ENCODE assay signal across 8 cellular contexts in the genomic region with DNA sequence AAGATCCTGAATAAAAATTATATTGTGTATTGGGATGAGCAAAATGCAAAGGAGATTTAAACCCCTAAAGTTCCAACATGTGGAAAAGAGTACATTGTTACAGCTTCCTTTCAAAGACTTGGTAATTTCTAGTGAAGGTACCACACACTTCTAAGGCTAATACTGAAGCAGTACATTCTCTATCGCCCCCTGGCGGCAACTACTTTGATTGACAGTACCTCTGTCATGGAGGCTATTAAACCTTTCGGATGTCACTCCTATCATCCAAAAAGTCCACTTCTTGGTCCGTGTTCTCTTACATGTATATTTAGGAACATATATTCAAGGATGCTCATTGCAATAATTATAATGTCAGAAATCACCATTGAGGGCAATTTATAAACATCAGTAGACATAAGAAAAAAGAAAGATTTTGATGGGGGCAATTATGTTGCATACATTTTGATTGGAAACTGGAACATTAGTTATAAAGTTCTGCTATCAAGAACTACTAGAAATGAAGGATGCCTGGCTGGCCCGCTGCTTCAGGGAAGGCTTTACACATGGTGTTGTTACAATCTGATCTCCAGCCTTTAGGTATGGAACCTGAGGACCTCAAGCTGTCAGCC.
DNase-seq lines count a peak whose midpoint lies in the region; ATAC-seq and TF ChIP-seq lines count a peak whose summit lies in the region.

No MANE protein-coding gene starts in this region.

- no peaks in the 10 kb centered on the region for H3K36me3 Mint-ChIP-seq in naive B cell

- H3K4me3 ChIP-seq in epithelial cell of esophagus (ENCODE audit: low read length) = no peak overlapping the region

- no peaks in the 10 kb centered on the region for H3K9me3 Mint-ChIP-seq in naive B cell

- H3K4me3 Mint-ChIP-seq in naive B cell = no peak overlapping the region

- no peaks in the 10 kb centered on the region for H3K4me1 Mint-ChIP-seq in naive B cell

- TF ChIP-seq CTCF in epithelial cell of esophagus (IDR thresholded peaks at IDR 0.05; ENCODE audit: insufficient read depth, low read depth, low read length, missing control alignments) = peak; percentile 91

- H3K27ac Mint-ChIP-seq in naive B cell = no peak overlapping the region

- peak; percentile 28 for DNase-seq in COLO829 (ENCODE audit: low spot score)
- peak; percentile 34 for DNase-seq in NOMO-1 treated with DMSO at 0.1 percent for 48 hours (lab: John Stamatoyannopoulos, UW; ENCODE audit: unreplicated experiment)
- DNase-seq in activated CD8-positive, alpha-beta memory T cell treated with anti-CD3 and anti-CD28 coated beads for 48 hours (ENCODE audit: low read depth in 2 of 3, low spot score in 2 of 3) = peak; percentile 13 to 54 (median 23)
- peak; percentile 76 for DNase-seq in epithelial cell of esophagus (ENCODE audit: low read depth)
- DNase-seq in naive B cell = peak; percentile 46
- peak in 5 of 6 experiments; percentile 13 to 37 (median 31) for DNase-seq in stimulated activated naive CD4-positive, alpha-beta T cell (lab: John Stamatoyannopoulos, UW)

- no peaks in the 10 kb centered on the region for H3K27me3 Mint-ChIP-seq in naive B cell

- ATAC-seq in GM19467 (IDR thresholded peaks at IDR 0.05; ENCODE audit: unreplicated experiment) = peak; percentile 97
- ATAC-seq in HG03521 (IDR thresholded peaks at IDR 0.05; ENCODE audit: unreplicated experiment) = peak; percentile 99
- peak; percentile 67 to 74 for ATAC-seq in naive B cell (ENCODE audit: low read depth in 2 of 2)

Comparison
In these comparisons a context has a peak if more than half of its experiments do, and no peak if none do; other contexts are left out.
1. DNase-seq: peak in every context shown above with its lines; median percentile 76 in epithelial cell of esophagus; 46 in naive B cell; 34 in NOMO-1 treated with DMSO at 0.1 percent for 48 hours; 31 in stimulated activated naive CD4-positive, alpha-beta T cell; 28 in COLO829; 23 in activated CD8-positive, alpha-beta memory T cell treated with anti-CD3 and anti-CD28 coated beads for 48 hours.